28 cellular contexts compared by ENCODE assay signal in the genomic region with DNA sequence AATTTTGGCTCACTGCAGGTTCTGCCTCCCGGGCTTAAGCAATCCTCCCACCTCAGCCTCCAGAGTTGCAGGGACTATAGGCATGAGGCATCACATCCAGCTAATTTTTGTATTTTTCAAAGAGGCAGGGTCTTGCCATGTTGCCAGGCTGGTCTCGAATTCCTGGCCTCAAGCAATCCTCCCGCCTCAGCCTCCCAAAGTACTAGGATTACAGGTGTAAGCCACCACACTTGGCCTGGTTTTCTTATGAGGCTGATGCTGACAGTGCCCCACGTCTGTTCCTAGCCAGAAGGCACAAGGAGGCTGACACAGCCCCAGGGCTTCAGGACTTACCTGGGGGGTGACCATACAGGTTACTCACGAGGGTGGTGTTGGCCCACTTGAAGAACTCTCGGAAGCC. TPM values are rescaled to one million over a fixed set of nuclear protein-coding genes. Genes with fewer than 3 reads are reported as not detected.
"Had no signal": no experiment of that assay in that cellular context is flagged by ENCODE, and none has a peak within 500 bp of the region (broad histone marks: within the 10 kb centered on the region; RNA-seq: fewer than 3 reads in every experiment).

No MANE protein-coding gene starts in this region.

- H3K4me1 Mint-ChIP-seq: stimulated activated memory B cell treated with anti-CD40 and anti-IgM and Interleukin-4, amounts not matched to agents 10 μg/mL and 1 μg/mL and 100 μg/mL, for 72 hours; stimulated activated naive CD8-positive, alpha-beta T cell treated with anti-CD3 and anti-CD28 coated beads, Interleukin-15, amount 100 ng/mL, for 72 hours had no signal

- H3K36me3 ChIP-seq: stomach, thoracic aorta, thyroid gland, tibial artery, tibial nerve, transverse colon, upper lobe of left lung, upper lobe of right lung, uterus, vagina had no signal

- H3K9me3 Mint-ChIP-seq: stimulated activated memory B cell treated with anti-CD40 and anti-IgM and Interleukin-4, amounts not matched to agents 10 μg/mL and 1 μg/mL and 100 μg/mL, for 72 hours; stimulated activated naive B cell treated with anti-CD40 and anti-IgM and Interleukin-4, amounts not matched to agents 10 μg/mL and 1 μg/mL and 100 μg/mL, for 72 hours; stimulated activated naive CD8-positive, alpha-beta T cell treated with anti-CD3 and anti-CD28 coated beads, Interleukin-15, amount 100 ng/mL, for 72 hours; stimulated activated naive CD8-positive, alpha-beta T cell treated with anti-CD3 and anti-CD28 coated beads, Interleukin-15, Interleukin-2, amounts not matched to agents 100 ng/mL and 50 ng/mL, for 24 hours; type B pancreatic cell had no signal

- H3K4me1 ChIP-seq: stomach, suprapubic skin, testis, thyroid gland, tibial artery, tibial nerve, transverse colon, upper lobe of left lung, upper lobe of right lung, uterus, vagina had no signal

- H3K27ac ChIP-seq: stomach, suprapubic skin, testis, thoracic aorta, thyroid gland, tibial artery, tibial nerve, transverse colon, upper lobe of left lung, upper lobe of right lung, uterus, vagina had no signal

- ATAC-seq: stimulated activated memory B cell treated with anti-CD40 and anti-IgM and Interleukin-4, amounts not matched to agents 10 μg/mL and 1 μg/mL and 100 μg/mL, for 72 hours; stimulated activated naive B cell treated with anti-CD40 and anti-IgM and Interleukin-4, amounts not matched to agents 10 μg/mL and 1 μg/mL and 100 μg/mL, for 72 hours; stimulated activated naive CD8-positive, alpha-beta T cell treated with anti-CD3 and anti-CD28 coated beads, Interleukin-15, amount 100 ng/mL, for 72 hours; stimulated activated naive CD8-positive, alpha-beta T cell treated with anti-CD3 and anti-CD28 coated beads, Interleukin-15, Interleukin-2, amounts not matched to agents 100 U/mL and 50 U/mL, for 24 hours; upper lobe of right lung had no signal

- H3K27ac Mint-ChIP-seq: stimulated activated memory B cell treated with anti-CD40 and anti-IgM and Interleukin-4, amounts not matched to agents 10 μg/mL and 1 μg/mL and 100 μg/mL, for 72 hours; stimulated activated naive B cell treated with anti-CD40 and anti-IgM and Interleukin-4, amounts not matched to agents 10 μg/mL and 1 μg/mL and 100 μg/mL, for 72 hours; stimulated activated naive CD8-positive, alpha-beta T cell treated with anti-CD3 and anti-CD28 coated beads, Interleukin-15, Interleukin-2, amounts not matched to agents 100 ng/mL and 50 ng/mL, for 24 hours; type B pancreatic cell had no signal

- H3K36me3 Mint-ChIP-seq: stimulated activated memory B cell treated with anti-CD40 and anti-IgM and Interleukin-4, amounts not matched to agents 10 μg/mL and 1 μg/mL and 100 μg/mL, for 72 hours; stimulated activated naive B cell treated with anti-CD40 and anti-IgM and Interleukin-4, amounts not matched to agents 10 μg/mL and 1 μg/mL and 100 μg/mL, for 72 hours; type B pancreatic cell had no signal

- H3K27me3 ChIP-seq: stomach, suprapubic skin, testis, thyroid gland, tibial artery, tibial nerve, transverse colon, upper lobe of left lung, upper lobe of right lung, uterus, vagina had no signal

- DNase-seq: stimulated activated CD4-positive, alpha-beta T cell treated with anti-CD3 and anti-CD28 coated beads, Interleukin-2, amount 100 ng/mL, for 24 hours; stimulated activated CD4-positive, alpha-beta T cell treated with anti-CD3 and anti-CD28 coated beads, Interleukin-2, amount 100 ng/mL, for 48 hours; stimulated activated CD4-positive, alpha-beta T cell treated with anti-CD3 and anti-CD28 coated beads, Interleukin-4, amount 100 ng/mL, for 1 hour; stimulated activated CD4-positive, alpha-beta T cell treated with anti-CD3 and anti-CD28 coated beads, Interleukin-4, amount 100 ng/mL, for 24 hours; stimulated activated CD4-positive, alpha-beta T cell treated with anti-CD3 and anti-CD28 coated beads, Interleukin-4, amount 100 ng/mL, for 4 hours; stimulated activated CD8-positive, alpha-beta memory T cell treated with anti-CD3 and anti-CD28 coated beads, Interleukin-4, amount 100 ng/mL, for 48 hours; stimulated activated naive B cell treated with anti-CD40 and anti-IgM and Interleukin-4, amounts not matched to agents 10 μg/mL and 1 μg/mL and 100 μg/mL, for 72 hours; stimulated activated naive CD4-positive, alpha-beta T cell; stimulated activated naive CD4-positive, alpha-beta T cell treated with Interleukin-2 at 50 U/mL for 16 hours; stimulated activated naive CD8-positive, alpha-beta T cell treated with anti-CD3 and anti-CD28 coated beads, Interleukin-15, amount 100 ng/mL, for 72 hours; stimulated activated naive CD8-positive, alpha-beta T cell treated with anti-CD3 and anti-CD28 coated beads, Interleukin-15, Interleukin-2, amounts not matched to agents 100 U/mL and 50 U/mL, for 24 hours; stomach; substantia nigra; testis; thyroid gland; tibial artery; transverse colon; upper lobe of left lung; upper lobe of right lung; uterus had no signal

- H3K4me3 ChIP-seq: stomach, suprapubic skin, testis, thoracic aorta, thyroid gland, tibial artery, tibial nerve, transverse colon, upper lobe of left lung, upper lobe of right lung, uterus, vagina had no signal

- H3K4me3 Mint-ChIP-seq: stimulated activated memory B cell treated with anti-CD40 and anti-IgM and Interleukin-4, amounts not matched to agents 10 μg/mL and 1 μg/mL and 100 μg/mL, for 72 hours; stimulated activated naive B cell treated with anti-CD40 and anti-IgM and Interleukin-4, amounts not matched to agents 10 μg/mL and 1 μg/mL and 100 μg/mL, for 72 hours; stimulated activated naive CD8-positive, alpha-beta T cell treated with anti-CD3 and anti-CD28 coated beads, Interleukin-15, amount 100 ng/mL, for 72 hours; stimulated activated naive CD8-positive, alpha-beta T cell treated with anti-CD3 and anti-CD28 coated beads, Interleukin-15, Interleukin-2, amounts not matched to agents 100 ng/mL and 50 ng/mL, for 24 hours; type B pancreatic cell had no signal

- H3K9me3 ChIP-seq: stomach, suprapubic skin, testis, thoracic aorta, thyroid gland, tibial artery, tibial nerve, transverse colon, upper lobe of left lung, upper lobe of right lung, uterus, vagina had no signal

- H3K27me3 Mint-ChIP-seq: stimulated activated naive CD8-positive, alpha-beta T cell treated with anti-CD3 and anti-CD28 coated beads, Interleukin-15, amount 100 ng/mL, for 72 hours; type B pancreatic cell had no signal

RNA-seq across cellular contexts. Expression of a gene that starts 53.1 kb away (rescaled TPM):
- total RNA-seq: ureter had no signal
